11 cellular contexts compared by ENCODE assay signal in genomic region chr5:10595305-10595677, GRCh38. TPM values are rescaled to one million over a fixed set of nuclear protein-coding genes. Genes with fewer than 3 reads are reported as not detected.
DNase-seq lines count a peak whose midpoint lies in the region; ATAC-seq and TF ChIP-seq lines count a peak whose summit lies in the region.
"Had no signal": no experiment of that assay in that cellular context is flagged by ENCODE, and none has a peak within 500 bp of the region (broad histone marks: within the 10 kb centered on the region; RNA-seq: fewer than 3 reads in every experiment).

No MANE protein-coding gene starts in this region.

- peak overlapping the region; percentile 91 for H3K27ac ChIP-seq in AG04450 (ENCODE audit: low read depth, low read length)
- H3K27ac ChIP-seq in KOPT-K1 (ENCODE audit: low read depth, low read length, poor library complexity, severe bottlenecking): peak overlapping the region; percentile 47
- H3K27ac ChIP-seq in dorsolateral prefrontal cortex: peak overlapping the region in 30 of 59 donors; percentile 1 to 74 (median 32)

- no peaks in the 10 kb centered on the region for H3K36me3 ChIP-seq in KOPT-K1 (ENCODE audit: insufficient read depth, low read length)
- H3K36me3 ChIP-seq: pancreas had no signal

- CTCF ChIA-PET in AG04450 (lab: Charles Lee): no interaction called here

- H3K9me3 ChIP-seq in AG04450 (ENCODE audit: control insufficient read depth, insufficient read depth, low read length) (no peaks in the 10 kb centered on the region), KOPT-K1 (ENCODE audit: insufficient read depth, low read length, poor library complexity, severe bottlenecking) (no peaks in the 10 kb centered on the region)
- H3K9me3 ChIP-seq: pancreas had no signal

- no peak for TF ChIP-seq CTCF in AG04450 (IDR thresholded peaks at IDR 0.05; ENCODE audit: low read depth, low read length)
- no peak for TF ChIP-seq CTCF in dorsolateral prefrontal cortex (IDR thresholded peaks at IDR 0.05 in 54 of 56, conservative IDR thresholded peaks at IDR 0.05 in 2 of 56; ENCODE audit: low read depth in 1 of 56, partially characterized antibody in 56 of 56)
- no peak for TF ChIP-seq CTCF in omental fat pad (IDR thresholded peaks at IDR 0.05)

- no peaks in the 10 kb centered on the region for H3K27me3 ChIP-seq in AG04450 (ENCODE audit: control insufficient read depth, insufficient read depth, low read length)
- H3K27me3 ChIP-seq in dorsolateral prefrontal cortex: no peaks in the 10 kb centered on the region
- H3K27me3 ChIP-seq: pancreas had no signal

- POLR2A ChIA-PET in AG04450 (lab: Yijun Ruan, JAX): no interaction called here

- H3K4me3 ChIP-seq in AG04450 (ENCODE audit: low read depth, low read length): peak overlapping the region; percentile 2; the same call in 1 of the 2 replicates
- H3K4me3 ChIP-seq in dorsolateral prefrontal cortex: peak overlapping the region in 3 of 59 donors; percentile 2 to 7 (median 4)
- H3K4me3 ChIP-seq: GM23338, pancreas had no signal

- ATAC-seq in omental fat pad (ENCODE audit: low FRiP score) (peak; percentile 34), HG02884 (IDR thresholded peaks at IDR 0.05; ENCODE audit: unreplicated experiment) (no peak), GM19328 (IDR thresholded peaks at IDR 0.05; ENCODE audit: unreplicated experiment) (no peak), HG02678 (IDR thresholded peaks at IDR 0.05; ENCODE audit: unreplicated experiment) (no peak)

- intact Hi-C loops in dorsolateral prefrontal cortex (cut with DNase I): no loop called here

- DNase-seq in AG04450 (ENCODE audit: low read depth, low spot score) (no peak), dorsolateral prefrontal cortex (no peak), omental fat pad (ENCODE audit: low spot score) (no peak), SHP77 treated with DMSO at 0.1 percent for 48 hours (lab: John Stamatoyannopoulos, UW) (no peak)
- DNase-seq: NCI-H1417 treated with DMSO at 0.1 percent for 48 hours had no signal

RNA-seq across cellular contexts. Expression of gene ANKRD33B, which starts 31.4 kb away (rescaled TPM):
- polyA plus RNA-seq in AG04450 (2011; rRNA removed): 4.6 and 4.8 TPM in 2 replicates
- polyA minus RNA-seq in AG04450 (2011; rRNA and poly(A)+ RNA removed): 18.4 and 18.5 TPM in 2 replicates
- total RNA-seq in dorsolateral prefrontal cortex (10 to 100 TPM; 10.4 to 61.6 (median 31.4) TPM), omental fat pad (10 to 100 TPM in 1 of 4 donors, 1 to 10 TPM in 3; 6.2 to 25.5 (median 8.1) TPM)

Comparison
In these comparisons a context has a peak if more than half of its experiments do, and no peak if none do; other contexts are left out.
1. H3K27ac ChIP-seq: peak in every context shown above with its lines; median percentile 91 in AG04450; 47 in KOPT-K1; 32 in dorsolateral prefrontal cortex.